37 cellular contexts compared by ENCODE assay signal in genomic region chr16:62692685-62693084, GRCh38.
DNase-seq lines count a peak whose midpoint lies in the region; ATAC-seq and TF ChIP-seq lines count a peak whose summit lies in the region.
"Had no signal": no experiment of that assay in that cellular context is flagged by ENCODE, and none has a peak within 500 bp of the region (broad histone marks: within the 10 kb centered on the region; RNA-seq: fewer than 3 reads in every experiment).

No MANE protein-coding gene starts in this region.

- no peak overlapping the region for H3K4me3 Mint-ChIP-seq in stimulated activated effector memory CD8-positive, alpha-beta T cell treated with anti-CD3 and anti-CD28 coated beads, Interleukin-12 subunit alpha, Interleukin-12 subunit beta, amount 100 ng/mL, for 72 hours
- H3K4me3 Mint-ChIP-seq: activated naive CD8-positive, alpha-beta T cell; activated T-cell treated with anti-CD3 and anti-CD28 coated beads, Interleukin-2, amount 50 U/mL, for 24 hours; neural progenitor cell had no signal

- no peaks in the 10 kb centered on the region for H3K4me1 Mint-ChIP-seq in stimulated activated effector memory CD8-positive, alpha-beta T cell treated with anti-CD3 and anti-CD28 coated beads, Interleukin-12 subunit alpha, Interleukin-12 subunit beta, amount 100 ng/mL, for 72 hours
- H3K4me1 Mint-ChIP-seq: neural progenitor cell had no signal

- peaks cover 17% of the 10 kb centered on the region for H3K9me3 Mint-ChIP-seq in stimulated activated effector memory CD8-positive, alpha-beta T cell treated with anti-CD3 and anti-CD28 coated beads, Interleukin-12 subunit alpha, Interleukin-12 subunit beta, amount 100 ng/mL, for 72 hours

- WGBS in aorta, 2 donors = 60 to 64% methylated on average over 1 of the region's 1 CpG

- H3K27me3 ChIP-seq in aorta (ENCODE audit: control insufficient read depth in 1 of 2, insufficient read depth in 2 of 2, low read length in 1 of 2) (no peaks in the 10 kb centered on the region), foreskin keratinocyte (no peaks in the 10 kb centered on the region)
- H3K27me3 ChIP-seq: breast epithelium, esophagus squamous epithelium, heart right ventricle, neural progenitor cell, pancreas, suprapubic skin, upper lobe of left lung had no signal

- no peak overlapping the region for H3K4me3 ChIP-seq in aorta (ENCODE audit: low read length in 2 of 2)
- H3K4me3 ChIP-seq: breast epithelium, esophagus squamous epithelium, GM23248, heart right ventricle, neural progenitor cell, pancreas, skin epidermis, suprapubic skin, upper lobe of left lung had no signal

- TF ChIP-seq CTCF in foreskin keratinocyte (conservative IDR thresholded peaks at IDR 0.05) = no peak

- no peak overlapping the region for H3K27ac ChIP-seq in aorta (ENCODE audit: low read depth in 1 of 2, low read length in 2 of 2)
- H3K27ac ChIP-seq in foreskin keratinocyte = no peak overlapping the region
- H3K27ac ChIP-seq: breast epithelium, C4-2B, esophagus squamous epithelium, GM23248, heart right ventricle, neural progenitor cell, pancreas, skin epidermis, suprapubic skin, upper lobe of left lung, WERI-Rb-1 had no signal

- intact Hi-C loops in aorta (cut with DNase I) (no loop called here), Right ventricle myocardium inferior (cut with DNase I) (no loop called here)

- H3K27ac Mint-ChIP-seq in stimulated activated effector memory CD8-positive, alpha-beta T cell treated with anti-CD3 and anti-CD28 coated beads, Interleukin-12 subunit alpha, Interleukin-12 subunit beta, amount 100 ng/mL, for 72 hours = no peak overlapping the region
- H3K27ac Mint-ChIP-seq: activated naive CD8-positive, alpha-beta T cell; activated T-cell treated with anti-CD3 and anti-CD28 coated beads, Interleukin-2, amount 50 U/mL, for 24 hours; neural progenitor cell had no signal

- no peaks in the 10 kb centered on the region for H3K36me3 Mint-ChIP-seq in stimulated activated effector memory CD8-positive, alpha-beta T cell treated with anti-CD3 and anti-CD28 coated beads, Interleukin-12 subunit alpha, Interleukin-12 subunit beta, amount 100 ng/mL, for 72 hours
- H3K36me3 Mint-ChIP-seq: activated naive CD8-positive, alpha-beta T cell; neural progenitor cell had no signal

- peak; percentile 63 for ATAC-seq in HG02798 (IDR thresholded peaks at IDR 0.05; ENCODE audit: poor library complexity, unreplicated experiment)
- peak; percentile 42 for ATAC-seq in stimulated activated effector memory CD8-positive, alpha-beta T cell treated with anti-CD3 and anti-CD28 coated beads, Interleukin-12 subunit alpha, Interleukin-12 subunit beta, amount 100 ng/mL, for 72 hours
- ATAC-seq in aorta (ENCODE audit: low FRiP score) = no peak
- ATAC-seq in foreskin keratinocyte = no peak
- no peak for ATAC-seq in Right ventricle myocardium inferior
- ATAC-seq: heart right ventricle, Panc1, pancreas had no signal

- H3K4me1 ChIP-seq in aorta (ENCODE audit: control insufficient read depth in 1 of 2, insufficient read depth in 2 of 2, low read length in 2 of 2) (no peaks in the 10 kb centered on the region), foreskin keratinocyte (no peaks in the 10 kb centered on the region)
- H3K4me1 ChIP-seq: breast epithelium, Caco-2, esophagus squamous epithelium, heart right ventricle, neural progenitor cell, pancreas, suprapubic skin, upper lobe of left lung had no signal

- H3K9me3 ChIP-seq in aorta (ENCODE audit: control insufficient read depth, low read length) = peaks cover 2% of the 10 kb centered on the region
- H3K9me3 ChIP-seq: pancreas had no signal

- no peaks in the 10 kb centered on the region for H3K36me3 ChIP-seq in aorta (ENCODE audit: control insufficient read depth in 1 of 2, insufficient read depth in 2 of 2, low read length in 1 of 2)
- H3K36me3 ChIP-seq: breast epithelium, esophagus squamous epithelium, heart right ventricle, pancreas, suprapubic skin, upper lobe of left lung, WERI-Rb-1 had no signal

- DNase-seq in NOMO-1 treated with DMSO at 0.1 percent for 48 hours (lab: John Stamatoyannopoulos, UW; ENCODE audit: unreplicated experiment) (peak; percentile 6), NOMO-1 treated with dmso at 0.1 percent for 144 hours (lab: John Stamatoyannopoulos, UW; ENCODE audit: unreplicated experiment) (no peak), Kasumi-1 (lab: John Stamatoyannopoulos, UW) (peak; percentile 53 to 70), aorta (no peak), foreskin keratinocyte (no peak), Right ventricle myocardium inferior (ENCODE audit: missing footprints) (no peak)
- DNase-seq in stimulated activated effector memory CD8-positive, alpha-beta T cell treated with anti-CD3 and anti-CD28 coated beads, Interleukin-12 subunit alpha, Interleukin-12 subunit beta, amount 100 ng/mL, for 72 hours (ENCODE audit: low spot score in 2 of 2) = no peak
- DNase-seq: 8988T; activated CD4-positive, alpha-beta T cell treated with anti-CD3 and anti-CD28 coated beads, Interleukin-2, amount 50 U/mL, for 1 hour; activated effector memory CD4-positive, alpha-beta T cell treated with anti-CD3 and anti-CD28 coated beads, Interleukin-2, amount 50 U/mL, for 16 hours; activated T-cell treated with anti-CD3 and anti-CD28 coated beads, Interleukin-2, amount 50 U/mL, for 24 hours; Caco-2; DMS53; esophagus squamous epithelium; GM23248; heart right ventricle; IMR-90; kidney; NCI-H1105; NCI-H187 treated with DMSO at 0.1 percent for 48 hours; NCI-H2171; NCI-H524 treated with DMSO at 0.1 percent for 48 hours; pancreas; SHP77 treated with DMSO at 0.1 percent for 48 hours; stimulated activated naive CD4-positive, alpha-beta T cell; SW 1271; T-helper 9 cell; upper lobe of left lung; WERI-Rb-1 had no signal

Comparison
In these comparisons a context has a peak if more than half of its experiments do, and no peak if none do; other contexts are left out.
1. DNase-seq: peak in NOMO-1 treated with DMSO at 0.1 percent for 48 hours (single experiment) and Kasumi-1 (2 of 2); none in NOMO-1 treated with dmso at 0.1 percent for 144 hours (single experiment), stimulated activated effector memory CD8-positive, alpha-beta T cell treated with anti-CD3 and anti-CD28 coated beads, Interleukin-12 subunit alpha, Interleukin-12 subunit beta, amount 100 ng/mL, for 72 hours (0 of 2), aorta (0 of 2), foreskin keratinocyte (0 of 2) and Right ventricle myocardium inferior (single experiment).
2. ATAC-seq: peak in HG02798 (single experiment) and stimulated activated effector memory CD8-positive, alpha-beta T cell treated with anti-CD3 and anti-CD28 coated beads, Interleukin-12 subunit alpha, Interleukin-12 subunit beta, amount 100 ng/mL, for 72 hours (single experiment); none in aorta (single experiment), foreskin keratinocyte (single experiment) and Right ventricle myocardium inferior (single experiment).